In the genomic region with DNA sequence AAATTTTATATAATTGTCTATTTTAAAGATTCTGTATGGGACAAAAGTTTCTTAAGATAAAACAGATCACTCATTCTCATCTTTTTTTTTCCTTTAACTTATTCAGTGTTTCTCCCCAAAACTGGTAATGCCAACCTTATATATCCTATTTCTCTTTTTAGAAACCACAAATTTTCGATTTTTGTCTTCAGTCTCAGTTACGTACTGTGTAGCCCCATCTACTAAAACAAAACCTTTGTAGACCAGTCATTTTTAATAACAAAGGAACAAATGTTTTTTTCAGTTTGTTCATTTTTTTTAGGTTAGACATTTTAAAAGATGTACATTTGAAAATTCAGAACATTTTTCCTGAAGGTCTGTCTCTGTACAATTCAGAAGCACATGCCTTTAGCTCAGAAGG, we compare ENCODE assay signal across 10 cellular contexts. TPM values are rescaled to one million over a fixed set of nuclear protein-coding genes. Genes with fewer than 3 reads are reported as not detected.
DNase-seq lines count a peak whose midpoint lies in the region; ATAC-seq and TF ChIP-seq lines count a peak whose summit lies in the region.
"Had no signal": no experiment of that assay in that cellular context is flagged by ENCODE, and none has a peak within 500 bp of the region (broad histone marks: within the 10 kb centered on the region; RNA-seq: fewer than 3 reads in every experiment).

No MANE protein-coding gene starts in this region.

- ATAC-seq in activated CD4-positive, alpha-beta T cell treated with anti-CD3 and anti-CD28 coated beads for 36 hours: peak; percentile 62
- ATAC-seq in GM21737 (IDR thresholded peaks at IDR 0.05; ENCODE audit: unreplicated experiment) (peak; percentile 39), HG03520 (IDR thresholded peaks at IDR 0.05; ENCODE audit: unreplicated experiment) (peak; percentile 57), SK-N-SH treated with all-trans-retinoic acid at 6 μM for 48 hours (no peak)

- H3K9me3 Mint-ChIP-seq in activated CD4-positive, alpha-beta T cell treated with anti-CD3 and anti-CD28 coated beads for 36 hours (ENCODE audit: low read depth): no peaks in the 10 kb centered on the region
- no peaks in the 10 kb centered on the region for H3K9me3 Mint-ChIP-seq in osteocyte (ENCODE audit: unreplicated experiment)

- no peak for TF ChIP-seq CTCF in osteocyte (IDR thresholded peaks at IDR 0.05)

- H3K27ac Mint-ChIP-seq in activated CD4-positive, alpha-beta T cell treated with anti-CD3 and anti-CD28 coated beads for 36 hours: peak overlapping the region; percentile 92
- H3K27ac Mint-ChIP-seq in osteocyte (ENCODE audit: unreplicated experiment): peak overlapping the region; percentile 28

- no peaks in the 10 kb centered on the region for H3K27me3 Mint-ChIP-seq in activated CD4-positive, alpha-beta T cell treated with anti-CD3 and anti-CD28 coated beads for 36 hours
- H3K27me3 Mint-ChIP-seq in osteocyte (ENCODE audit: unreplicated experiment): no peaks in the 10 kb centered on the region

- intact Hi-C loops in activated CD4-positive, alpha-beta T cell treated with anti-CD3 and anti-CD28 coated beads for 36 hours (cut with DNase I, micrococcal nuclease): loop anchor here (1.0 to 5.0 kb wide), 6 partner anchors 17 to 389 kb away; a partner anchor contains a TSS

- POLR2A ChIA-PET in activated CD4-positive, alpha-beta T cell treated with anti-CD3 and anti-CD28 coated beads for 36 hours (lab: Charles Lee): no interaction called here

- DNase-seq in activated CD4-positive, alpha-beta T cell treated with anti-CD3 and anti-CD28 coated beads for 36 hours: no peak
- DNase-seq in activated CD4-positive, alpha-beta T cell treated with anti-CD3 and anti-CD28 coated beads for 48 hours: no peak
- DNase-seq in osteocyte (ENCODE audit: extremely low spot score, unreplicated experiment) (no peak), GM19240 (ENCODE audit: insufficient read length, low spot score) (no peak), mucosa of gallbladder (ENCODE audit: low spot score) (no peak)
- DNase-seq: activated effector memory CD4-positive, alpha-beta T cell treated with anti-CD3 and anti-CD28 coated beads, Interleukin-2, amount 50 U/mL, for 16 hours; SK-N-SH had no signal

- CTCF ChIA-PET in activated CD4-positive, alpha-beta T cell treated with anti-CD3 and anti-CD28 coated beads for 36 hours (lab: Charles Lee): interaction anchor here (1.9 to 2.0 kb wide), 2 partner anchors 14 to 62 kb away, joined by 4 read pairs; no protein-coding TSS in a partner anchor

- H3K4me1 Mint-ChIP-seq in activated CD4-positive, alpha-beta T cell treated with anti-CD3 and anti-CD28 coated beads for 36 hours: peaks cover 45% of the 10 kb centered on the region
- H3K4me1 Mint-ChIP-seq in osteocyte (ENCODE audit: unreplicated experiment): peaks cover 10% of the 10 kb centered on the region

- peak overlapping the region; percentile 46 for H3K4me3 Mint-ChIP-seq in activated CD4-positive, alpha-beta T cell treated with anti-CD3 and anti-CD28 coated beads for 36 hours
- H3K4me3 Mint-ChIP-seq in osteocyte (ENCODE audit: unreplicated experiment): no peak overlapping the region

- H3K36me3 Mint-ChIP-seq in activated CD4-positive, alpha-beta T cell treated with anti-CD3 and anti-CD28 coated beads for 36 hours (ENCODE audit: low read depth): peaks cover 5% of the 10 kb centered on the region
- peaks cover 20% of the 10 kb centered on the region for H3K36me3 Mint-ChIP-seq in osteocyte (ENCODE audit: unreplicated experiment)

TF ChIP-seq in SK-N-SH treated with all-trans-retinoic acid at 6 μM for 48 hours, 23 proteins besides CTCF, POLR2A, EP300 and RAD21:
- no peak for TF ChIP-seq ZNF8 (CRISPR knock-in tag; IDR thresholded peaks at IDR 0.05)
- no peak for TF ChIP-seq ESRRG (CRISPR knock-in tag; IDR thresholded peaks at IDR 0.05)
- TF ChIP-seq, protein P1, sequence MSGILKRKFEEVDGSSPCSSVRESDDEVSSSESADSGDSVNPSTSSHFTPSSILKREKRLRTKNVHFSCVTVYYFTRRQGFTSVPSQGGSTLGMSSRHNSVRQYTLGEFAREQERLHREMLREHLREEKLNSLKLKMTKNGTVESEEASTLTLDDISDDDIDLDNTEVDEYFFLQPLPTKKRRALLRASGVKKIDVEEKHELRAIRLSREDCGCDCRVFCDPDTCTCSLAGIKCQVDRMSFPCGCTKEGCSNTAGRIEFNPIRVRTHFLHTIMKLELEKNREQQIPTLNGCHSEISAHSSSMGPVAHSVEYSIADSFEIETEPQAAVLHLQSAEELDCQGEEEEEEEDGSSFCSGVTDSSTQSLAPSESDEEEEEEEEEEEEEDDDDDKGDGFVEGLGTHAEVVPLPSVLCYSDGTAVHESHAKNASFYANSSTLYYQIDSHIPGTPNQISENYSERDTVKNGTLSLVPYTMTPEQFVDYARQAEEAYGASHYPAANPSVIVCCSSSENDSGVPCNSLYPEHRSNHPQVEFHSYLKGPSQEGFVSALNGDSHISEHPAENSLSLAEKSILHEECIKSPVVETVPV (CRISPR knock-in tag; IDR thresholded peaks at IDR 0.05): no peak
- TF ChIP-seq, protein P2, sequence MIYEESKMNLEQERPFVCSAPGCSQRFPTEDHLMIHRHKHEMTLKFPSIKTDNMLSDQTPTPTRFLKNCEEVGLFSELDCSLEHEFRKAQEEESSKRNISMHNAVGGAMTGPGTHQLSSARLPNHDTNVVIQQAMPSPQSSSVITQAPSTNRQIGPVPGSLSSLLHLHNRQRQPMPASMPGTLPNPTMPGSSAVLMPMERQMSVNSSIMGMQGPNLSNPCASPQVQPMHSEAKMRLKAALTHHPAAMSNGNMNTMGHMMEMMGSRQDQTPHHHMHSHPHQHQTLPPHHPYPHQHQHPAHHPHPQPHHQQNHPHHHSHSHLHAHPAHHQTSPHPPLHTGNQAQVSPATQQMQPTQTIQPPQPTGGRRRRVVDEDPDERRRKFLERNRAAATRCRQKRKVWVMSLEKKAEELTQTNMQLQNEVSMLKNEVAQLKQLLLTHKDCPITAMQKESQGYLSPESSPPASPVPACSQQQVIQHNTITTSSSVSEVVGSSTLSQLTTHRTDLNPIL (CRISPR knock-in tag; IDR thresholded peaks at IDR 0.05; ENCODE audit: low read depth): no peak
- TF ChIP-seq BACH2 (CRISPR knock-in tag; IDR thresholded peaks at IDR 0.05; ENCODE audit: borderline replicate concordance): no peak
- no peak for TF ChIP-seq ISL1 (CRISPR knock-in tag; IDR thresholded peaks at IDR 0.05)
- TF ChIP-seq OSR1 (CRISPR knock-in tag; IDR thresholded peaks at IDR 0.05): no peak
- TF ChIP-seq TOX (CRISPR knock-in tag; IDR thresholded peaks at IDR 0.05; ENCODE audit: borderline replicate concordance): no peak
- no peak for TF ChIP-seq ZNF565 (CRISPR knock-in tag; conservative IDR thresholded peaks at IDR 0.05; ENCODE audit: low read depth)
- TF ChIP-seq RARB (CRISPR knock-in tag; IDR thresholded peaks at IDR 0.05): no peak
- TF ChIP-seq PPARA (CRISPR knock-in tag; IDR thresholded peaks at IDR 0.05; ENCODE audit: borderline replicate concordance): no peak
- no peak for TF ChIP-seq ZFP30 (CRISPR knock-in tag; IDR thresholded peaks at IDR 0.05)

RNA-seq across cellular contexts. Expression of a gene that starts 18.2 kb away (rescaled TPM):
- total RNA-seq in activated CD4-positive, alpha-beta T cell treated with anti-CD3 and anti-CD28 coated beads for 36 hours: 10 to 100 TPM; 23.2 to 28.8 TPM
- total RNA-seq in osteocyte (81.4 and 81.8 TPM in 2 replicates), mucosa of gallbladder (79.5 TPM)

RNA-seq across cellular contexts. Expression of a gene that starts 51.2 kb away (rescaled TPM):
- 1 to 10 TPM; 3.7 to 6.8 TPM for total RNA-seq in activated CD4-positive, alpha-beta T cell treated with anti-CD3 and anti-CD28 coated beads for 36 hours
- total RNA-seq in osteocyte (12.5 and 12.7 TPM in 2 replicates), mucosa of gallbladder (14.3 TPM)
